6 cellular contexts compared by ENCODE assay signal in the genomic region with DNA sequence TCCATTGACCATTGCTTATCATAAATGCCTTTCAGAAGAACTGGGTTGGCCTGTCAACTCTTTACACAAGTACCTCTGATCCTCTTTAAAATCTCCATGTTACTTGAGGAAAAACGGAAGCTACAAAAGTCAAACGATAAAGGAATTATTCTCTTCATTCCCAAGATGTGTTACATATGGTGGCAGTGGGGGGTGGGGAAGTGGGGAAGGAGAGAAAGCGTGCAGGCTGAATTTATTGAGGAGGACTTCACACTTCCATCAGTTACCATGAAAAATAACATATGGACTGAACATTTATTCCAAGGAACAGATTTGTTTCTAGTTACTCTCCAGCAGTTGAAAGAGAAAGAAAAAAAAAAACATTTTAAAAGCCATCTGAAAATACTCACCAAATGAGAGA.
"Had no signal": no experiment of that assay in that cellular context is flagged by ENCODE, and none has a peak within 500 bp of the region (broad histone marks: within the 10 kb centered on the region; RNA-seq: fewer than 3 reads in every experiment).

No MANE protein-coding gene starts in this region.

- H3K9ac ChIP-seq: GM23248 had no signal

- H3K36me3 ChIP-seq: HAP-1 had no signal

- H3K9me3 ChIP-seq: HAP-1 had no signal

- H3K4me1 ChIP-seq: HAP-1 had no signal

- H3K27ac ChIP-seq: GM23248, HL-60 had no signal

- DNase-seq: GM23248, GOT3, H7, HFFc6 had no signal

- H3K4me3 ChIP-seq: GM23248, HAP-1 had no signal

- H2AFZ ChIP-seq: GM23248 had no signal
